In the genomic region with DNA sequence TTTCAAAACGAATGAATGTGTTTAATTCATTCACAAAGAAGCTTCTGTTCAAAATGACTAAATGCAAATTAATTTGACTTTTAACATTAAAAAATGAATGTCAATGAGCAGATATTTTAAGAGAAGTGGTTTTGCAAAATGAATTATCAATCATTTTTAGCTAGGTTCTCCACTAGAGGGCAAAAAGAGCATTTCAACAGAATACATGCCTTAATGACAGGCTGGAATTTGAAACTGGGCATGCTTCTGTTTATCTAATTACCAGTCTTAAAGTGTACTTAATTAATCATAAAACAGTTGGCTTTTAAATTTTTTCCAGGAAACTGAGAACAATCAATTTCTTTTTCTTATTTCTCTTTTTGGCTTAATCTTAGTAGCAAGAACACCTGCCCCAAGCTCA, we compare ENCODE assay signal across 10 cellular contexts.
DNase-seq lines count a peak whose midpoint lies in the region; ATAC-seq and FAIRE-seq lines count a peak whose summit lies in the region.
"Had no signal": no experiment of that assay in that cellular context is flagged by ENCODE, and none has a peak within 500 bp of the region (broad histone marks: within the 10 kb centered on the region; RNA-seq: fewer than 3 reads in every experiment).

No MANE protein-coding gene starts in this region.

- no peak overlapping the region for H3K27ac Mint-ChIP-seq in activated naive CD8-positive, alpha-beta T cell treated with anti-CD3 and anti-CD28 coated beads, Interleukin-2, amount 50 U/mL, for 24 hours
- H3K27ac Mint-ChIP-seq: T-helper 1 cell treated with Interleukin-12 subunit alpha and Interleukin-12 subunit beta and Interleukin-4 antibody, amounts not matched to agents 30 μg/mL and 1 μg/mL, for 36 hours had no signal

- no peaks in the 10 kb centered on the region for H3K9me3 Mint-ChIP-seq in activated naive CD8-positive, alpha-beta T cell treated with anti-CD3 and anti-CD28 coated beads, Interleukin-2, amount 50 U/mL, for 24 hours
- H3K9me3 Mint-ChIP-seq: T-helper 1 cell treated with Interleukin-12 subunit alpha and Interleukin-12 subunit beta and Interleukin-4 antibody, amounts not matched to agents 30 μg/mL and 1 μg/mL, for 36 hours had no signal

- ATAC-seq in GM18867 (IDR thresholded peaks at IDR 0.05; ENCODE audit: unreplicated experiment) (peak; percentile 47), HG03025 (IDR thresholded peaks at IDR 0.05; ENCODE audit: low FRiP score, unreplicated experiment) (no peak)
- ATAC-seq in activated naive CD8-positive, alpha-beta T cell treated with anti-CD3 and anti-CD28 coated beads, Interleukin-2, amount 50 U/mL, for 24 hours: no peak

- peaks cover 2% of the 10 kb centered on the region for H3K27me3 Mint-ChIP-seq in activated naive CD8-positive, alpha-beta T cell treated with anti-CD3 and anti-CD28 coated beads, Interleukin-2, amount 50 U/mL, for 24 hours

- no peaks in the 10 kb centered on the region for H3K36me3 Mint-ChIP-seq in activated naive CD8-positive, alpha-beta T cell treated with anti-CD3 and anti-CD28 coated beads, Interleukin-2, amount 50 U/mL, for 24 hours (ENCODE audit: low read depth)

- DNase-seq in RPMI8226: peak; percentile 8
- DNase-seq in germinal center (ENCODE audit: low spot score): peak; percentile 6
- no peak for DNase-seq in activated naive CD8-positive, alpha-beta T cell treated with anti-CD3 and anti-CD28 coated beads, Interleukin-2, amount 50 U/mL, for 24 hours
- no peak for DNase-seq in central memory CD4-positive, alpha-beta T cell
- no peak for DNase-seq in NCI-H128 (lab: John Stamatoyannopoulos, UW; ENCODE audit: unreplicated experiment)
- DNase-seq: uterus had no signal

- FAIRE-seq in A204.1 (lab: Jason Lieb, UNC): peak; percentile 90

- no peak overlapping the region for H3K4me3 Mint-ChIP-seq in activated naive CD8-positive, alpha-beta T cell treated with anti-CD3 and anti-CD28 coated beads, Interleukin-2, amount 50 U/mL, for 24 hours
- H3K4me3 Mint-ChIP-seq: T-helper 1 cell treated with Interleukin-12 subunit alpha and Interleukin-12 subunit beta and Interleukin-4 antibody, amounts not matched to agents 30 μg/mL and 1 μg/mL, for 36 hours had no signal

- H3K4me1 Mint-ChIP-seq in activated naive CD8-positive, alpha-beta T cell treated with anti-CD3 and anti-CD28 coated beads, Interleukin-2, amount 50 U/mL, for 24 hours: no peaks in the 10 kb centered on the region

Comparison
In these comparisons a context has a peak if more than half of its experiments do, and no peak if none do; other contexts are left out.
1. DNase-seq: peak in RPMI8226 (single experiment) and germinal center (single experiment); none in activated naive CD8-positive, alpha-beta T cell treated with anti-CD3 and anti-CD28 coated beads, Interleukin-2, amount 50 U/mL, for 24 hours (single experiment), central memory CD4-positive, alpha-beta T cell (single experiment) and NCI-H128 (single experiment).